ENCODE assay signal across 24 cellular contexts in genomic region chr18:40133253-40133652, GRCh38.
"Had no signal": no experiment of that assay in that cellular context is flagged by ENCODE, and none has a peak within 500 bp of the region (broad histone marks: within the 10 kb centered on the region; RNA-seq: fewer than 3 reads in every experiment).

No MANE protein-coding gene starts in this region.

- H3K4me1 Mint-ChIP-seq: endodermal cell; immature natural killer cell; naive thymus-derived CD8-positive, alpha-beta T cell; neural crest cell; stimulated activated naive B cell treated with anti-CD40 and anti-IgM and Interleukin-4, amounts not matched to agents 10 μg/mL and 1 μg/mL and 100 μg/mL, for 72 hours; stimulated activated naive CD8-positive, alpha-beta T cell treated with anti-CD3 and anti-CD28 coated beads, Interleukin-15, amount 100 ng/mL, for 72 hours had no signal

- H3K36me3 Mint-ChIP-seq: immature natural killer cell; naive thymus-derived CD8-positive, alpha-beta T cell; stimulated activated naive B cell treated with anti-CD40 and anti-IgM and Interleukin-4, amounts not matched to agents 10 μg/mL and 1 μg/mL and 100 μg/mL, for 72 hours had no signal

- H3K27ac Mint-ChIP-seq: endodermal cell; immature natural killer cell; naive thymus-derived CD8-positive, alpha-beta T cell; stimulated activated naive B cell treated with anti-CD40 and anti-IgM and Interleukin-4, amounts not matched to agents 10 μg/mL and 1 μg/mL and 100 μg/mL, for 72 hours; stimulated activated naive CD8-positive, alpha-beta T cell treated with anti-CD3 and anti-CD28 coated beads, Interleukin-15, amount 100 ng/mL, for 72 hours had no signal

- DNase-seq: colonic mucosa; effector CD4-positive, alpha-beta T cell; endodermal cell; glutamatergic neuron; immature natural killer cell; left colon; left ventricle myocardium superior; mucosa of descending colon; naive thymus-derived CD8-positive, alpha-beta T cell; posterior cingulate gyrus; sigmoid colon; stimulated activated CD4-positive, alpha-beta T cell treated with anti-CD3 and anti-CD28 coated beads, Interleukin-2, amount 100 ng/mL, for 24 hours; stimulated activated CD4-positive, alpha-beta T cell treated with anti-CD3 and anti-CD28 coated beads, Interleukin-4, amount 100 ng/mL, for 4 hours; stimulated activated naive B cell treated with anti-CD40 and anti-IgM and Interleukin-4, amounts not matched to agents 10 μg/mL and 1 μg/mL and 100 μg/mL, for 72 hours; stimulated activated naive CD8-positive, alpha-beta T cell treated with anti-CD3 and anti-CD28 coated beads, Interleukin-15, amount 100 ng/mL, for 72 hours; testis; upper lobe of right lung had no signal

- H3K36me3 ChIP-seq: colonic mucosa, right atrium auricular region, sigmoid colon, tibial nerve, upper lobe of right lung, vagina had no signal

- H3K27ac ChIP-seq: colonic mucosa, right atrium auricular region, sigmoid colon, skin epidermis, testis, tibial nerve, upper lobe of right lung, vagina had no signal

- ATAC-seq: left colon; left ventricle myocardium superior; mucosa of descending colon; naive thymus-derived CD8-positive, alpha-beta T cell; stimulated activated naive B cell treated with anti-CD40 and anti-IgM and Interleukin-4, amounts not matched to agents 10 μg/mL and 1 μg/mL and 100 μg/mL, for 72 hours; stimulated activated naive CD8-positive, alpha-beta T cell treated with anti-CD3 and anti-CD28 coated beads, Interleukin-15, amount 100 ng/mL, for 72 hours; upper lobe of right lung had no signal

- H3K9me3 ChIP-seq: colonic mucosa, mucosa of descending colon, sigmoid colon, testis, tibial nerve, upper lobe of right lung, vagina had no signal

- H3K4me3 ChIP-seq: colonic mucosa, mucosa of descending colon, right atrium auricular region, sigmoid colon, skin epidermis, testis, tibial nerve, upper lobe of right lung, vagina had no signal

- FAIRE-seq: endothelial cell of umbilical vein, keratinocyte had no signal

- H3K27me3 ChIP-seq: colonic mucosa, right atrium auricular region, sigmoid colon, testis, tibial nerve, upper lobe of right lung, vagina had no signal

- H3K4me1 ChIP-seq: colonic mucosa, right atrium auricular region, sigmoid colon, testis, tibial nerve, upper lobe of right lung, vagina had no signal

- H3K27me3 Mint-ChIP-seq: naive thymus-derived CD8-positive, alpha-beta T cell; stimulated activated naive B cell treated with anti-CD40 and anti-IgM and Interleukin-4, amounts not matched to agents 10 μg/mL and 1 μg/mL and 100 μg/mL, for 72 hours; stimulated activated naive CD8-positive, alpha-beta T cell treated with anti-CD3 and anti-CD28 coated beads, Interleukin-15, amount 100 ng/mL, for 72 hours had no signal

- H3K4me3 Mint-ChIP-seq: endodermal cell; immature natural killer cell; naive thymus-derived CD8-positive, alpha-beta T cell; neural crest cell; stimulated activated naive B cell treated with anti-CD40 and anti-IgM and Interleukin-4, amounts not matched to agents 10 μg/mL and 1 μg/mL and 100 μg/mL, for 72 hours; stimulated activated naive CD8-positive, alpha-beta T cell treated with anti-CD3 and anti-CD28 coated beads, Interleukin-15, amount 100 ng/mL, for 72 hours had no signal
